ENCODE assay signal across 29 cellular contexts in genomic region chr6:79377047-79377446, GRCh38.
A peak's percentile ranks its signal among the peaks of the same experiment; 100 is the strongest.
DNase-seq lines count a peak whose midpoint lies in the region; FAIRE-seq and TF ChIP-seq lines count a peak whose summit lies in the region.
"Had no signal": no experiment of that assay in that cellular context is flagged by ENCODE, and none has a peak within 500 bp of the region (broad histone marks: within the 10 kb centered on the region; RNA-seq: fewer than 3 reads in every experiment).

No MANE protein-coding gene starts in this region.

- H3K27ac ChIP-seq in astrocyte (ENCODE audit: low read depth, low read length), result no peak overlapping the region
- no peak overlapping the region for H3K27ac ChIP-seq in osteoblast (ENCODE audit: low read depth, low read length)
- H3K27ac ChIP-seq: dorsolateral prefrontal cortex, transverse colon, WERI-Rb-1 had no signal

- H3K9me3 ChIP-seq in astrocyte (ENCODE audit: insufficient read depth, low read depth, low read length), result no peaks in the 10 kb centered on the region
- no peaks in the 10 kb centered on the region for H3K9me3 ChIP-seq in osteoblast (ENCODE audit: low read depth, low read length)
- H3K9me3 ChIP-seq: transverse colon had no signal

- H3K36me3 Mint-ChIP-seq in astrocyte (ENCODE audit: low read depth, unreplicated experiment), result no peaks in the 10 kb centered on the region
- no peaks in the 10 kb centered on the region for H3K36me3 Mint-ChIP-seq in T-helper 2 cell treated with Interferon-gamma antibody and Interleukin-4, amounts not matched to agents 5 μg/mL and 100 μg/mL, for 36 hours (ENCODE audit: low read depth)
- H3K36me3 Mint-ChIP-seq: CD4-positive, alpha-beta memory T cell had no signal

- H3K27me3 ChIP-seq in astrocyte (ENCODE audit: insufficient read depth, low read length) (no peaks in the 10 kb centered on the region), osteoblast (ENCODE audit: insufficient read depth, low read length) (no peaks in the 10 kb centered on the region)
- H3K27me3 ChIP-seq: dorsolateral prefrontal cortex, transverse colon had no signal

- H3K9me3 Mint-ChIP-seq in astrocyte (ENCODE audit: unreplicated experiment), result peaks cover 1% of the 10 kb centered on the region
- no peaks in the 10 kb centered on the region for H3K9me3 Mint-ChIP-seq in T-helper 2 cell treated with Interferon-gamma antibody and Interleukin-4, amounts not matched to agents 5 μg/mL and 100 μg/mL, for 36 hours
- H3K9me3 Mint-ChIP-seq: activated CD4-positive, alpha-beta T cell treated with anti-CD3 and anti-CD28 coated beads, Interleukin-2, amount 10 ng/mL, durations not matched to agents 24 days and 14 days; activated naive CD4-positive, alpha-beta T cell treated with anti-CD3 and anti-CD28 coated beads for 36 hours; activated T-cell treated with anti-CD3 and anti-CD28 coated beads, Interleukin-2, amount 50 U/mL, for 72 hours; CD4-positive, alpha-beta memory T cell; central memory CD8-positive, alpha-beta T cell; neural crest cell had no signal

- H4K20me1 ChIP-seq in astrocyte (ENCODE audit: insufficient read depth, low read length) (no peaks in the 10 kb centered on the region), osteoblast (ENCODE audit: insufficient read depth, low read length) (no peaks in the 10 kb centered on the region)

- intact Hi-C loops in posterior cingulate gyrus (cut with DNase I), result no loop called here

- H3K27ac Mint-ChIP-seq in astrocyte (ENCODE audit: unreplicated experiment), result no peak overlapping the region
- no peak overlapping the region for H3K27ac Mint-ChIP-seq in T-helper 2 cell treated with Interferon-gamma antibody and Interleukin-4, amounts not matched to agents 5 μg/mL and 100 μg/mL, for 36 hours
- H3K27ac Mint-ChIP-seq: activated CD4-positive, alpha-beta T cell treated with anti-CD3 and anti-CD28 coated beads, Interleukin-2, amount 10 ng/mL, durations not matched to agents 24 days and 14 days; activated naive CD4-positive, alpha-beta T cell treated with anti-CD3 and anti-CD28 coated beads for 36 hours; activated T-cell treated with anti-CD3 and anti-CD28 coated beads, Interleukin-2, amount 50 U/mL, for 72 hours; CD4-positive, alpha-beta memory T cell had no signal

- no peak overlapping the region for H3K9ac ChIP-seq in astrocyte (ENCODE audit: low read length)

- no peak overlapping the region for H3K4me3 ChIP-seq in astrocyte (ENCODE audit: insufficient read depth, low read depth, low read length)
- H3K4me3 ChIP-seq in osteoblast (ENCODE audit: insufficient read depth, low read length), result no peak overlapping the region
- H3K4me3 ChIP-seq: dorsolateral prefrontal cortex, lung, transverse colon had no signal

- TF ChIP-seq CTCF in astrocyte (IDR thresholded peaks at IDR 0.05; ENCODE audit: insufficient read depth, low read depth, low read length) (no peak), osteoblast (IDR thresholded peaks at IDR 0.05; ENCODE audit: extremely low read depth, low read depth, low read length) (no peak)

- peaks cover 4% of the 10 kb centered on the region for H3K4me1 ChIP-seq in astrocyte (ENCODE audit: insufficient read depth, low read length)
- peaks cover 4% of the 10 kb centered on the region for H3K4me1 ChIP-seq in osteoblast (ENCODE audit: insufficient read depth, low read length)

- H3K4me2 ChIP-seq in astrocyte (ENCODE audit: low read length), result no peak overlapping the region
- no peak overlapping the region for H3K4me2 ChIP-seq in osteoblast (ENCODE audit: insufficient read depth, low read length)

- no peaks in the 10 kb centered on the region for H3K27me3 Mint-ChIP-seq in astrocyte (ENCODE audit: low read depth, unreplicated experiment)
- peaks cover 4% of the 10 kb centered on the region for H3K27me3 Mint-ChIP-seq in T-helper 2 cell treated with Interferon-gamma antibody and Interleukin-4, amounts not matched to agents 5 μg/mL and 100 μg/mL, for 36 hours (ENCODE audit: low read depth)
- H3K27me3 Mint-ChIP-seq: CD4-positive, alpha-beta memory T cell; central memory CD8-positive, alpha-beta T cell had no signal

- no peak for FAIRE-seq in astrocyte (lab: Jason Lieb, UNC)
- FAIRE-seq: G401.6, GM18507, keratinocyte had no signal

- H2AFZ ChIP-seq in astrocyte (ENCODE audit: low read depth, low read length) (no peak overlapping the region), osteoblast (ENCODE audit: low read length) (no peak overlapping the region)

- H3K4me1 Mint-ChIP-seq in astrocyte (ENCODE audit: low read depth, unreplicated experiment), result peaks cover 6% of the 10 kb centered on the region
- H3K4me1 Mint-ChIP-seq in T-helper 2 cell treated with Interferon-gamma antibody and Interleukin-4, amounts not matched to agents 5 μg/mL and 100 μg/mL, for 36 hours (ENCODE audit: low read depth), result peaks cover 5% of the 10 kb centered on the region
- H3K4me1 Mint-ChIP-seq: CD4-positive, alpha-beta memory T cell; central memory CD8-positive, alpha-beta T cell had no signal

- DNase-seq in HS-5 (ENCODE audit: low read depth), result peak; percentile 11
- peak; percentile 8 for DNase-seq in astrocyte (ENCODE audit: low read depth)
- peak; percentile 47 for DNase-seq in fibroblast of gingiva (ENCODE audit: low read depth)
- DNase-seq in osteoblast (ENCODE audit: insufficient read length, low spot score, missing footprints), result peak; percentile 21
- no peak for DNase-seq in NCI-H226
- DNase-seq in NCI-H1417 treated with DMSO at 0.1 percent for 48 hours (lab: John Stamatoyannopoulos, UW), result no peak
- DNase-seq in T-helper 2 cell treated with Interferon-gamma antibody and Interleukin-4, amounts not matched to agents 5 μg/mL and 100 μg/mL, for 36 hours (ENCODE audit: low spot score), result no peak
- DNase-seq in posterior cingulate gyrus, result no peak
- DNase-seq: activated CD4-positive, alpha-beta T cell treated with anti-CD3 and anti-CD28 coated beads, Interleukin-2, amount 10 ng/mL, durations not matched to agents 24 days and 14 days; activated naive CD4-positive, alpha-beta T cell treated with anti-CD3 and anti-CD28 coated beads for 36 hours; activated T-cell treated with anti-CD3 and anti-CD28 coated beads, Interleukin-2, amount 50 U/mL, for 72 hours; AML-193; CD4-positive, alpha-beta memory T cell; DMS153; dorsolateral prefrontal cortex; GOT3; NCI-H1048; NCI-H187 treated with DMSO at 0.1 percent for 48 hours; NCI-H2227 treated with DMSO at 0.1 percent for 48 hours; NCI-H82; stimulated activated CD4-positive, alpha-beta T cell treated with anti-CD3 and anti-CD28 coated beads, Interleukin-15, amount 100 ng/mL, for 24 hours; transverse colon; WERI-Rb-1 had no signal

- H3K79me2 ChIP-seq in astrocyte (ENCODE audit: insufficient read depth, low read length) (no peaks in the 10 kb centered on the region), osteoblast (ENCODE audit: insufficient read depth, low read length) (no peaks in the 10 kb centered on the region)

- H3K36me3 ChIP-seq in astrocyte (ENCODE audit: insufficient read depth, low read length) (no peaks in the 10 kb centered on the region), osteoblast (ENCODE audit: insufficient read depth, low read length) (no peaks in the 10 kb centered on the region)
- H3K36me3 ChIP-seq: transverse colon, WERI-Rb-1 had no signal

- H3K4me3 Mint-ChIP-seq in astrocyte (ENCODE audit: unreplicated experiment), result no peak overlapping the region
- no peak overlapping the region for H3K4me3 Mint-ChIP-seq in T-helper 2 cell treated with Interferon-gamma antibody and Interleukin-4, amounts not matched to agents 5 μg/mL and 100 μg/mL, for 36 hours
- H3K4me3 Mint-ChIP-seq: activated CD4-positive, alpha-beta T cell treated with anti-CD3 and anti-CD28 coated beads, Interleukin-2, amount 10 ng/mL, durations not matched to agents 24 days and 14 days; activated naive CD4-positive, alpha-beta T cell treated with anti-CD3 and anti-CD28 coated beads for 36 hours; activated T-cell treated with anti-CD3 and anti-CD28 coated beads, Interleukin-2, amount 50 U/mL, for 72 hours; CD4-positive, alpha-beta memory T cell; central memory CD8-positive, alpha-beta T cell; neural crest cell had no signal

Comparison
In these comparisons a context has a peak if more than half of its experiments do, and no peak if none do; other contexts are left out.
1. DNase-seq: peak in HS-5 (single experiment), astrocyte (single experiment), fibroblast of gingiva (single experiment) and osteoblast (single experiment); none in NCI-H226 (single experiment), NCI-H1417 treated with DMSO at 0.1 percent for 48 hours (single experiment), T-helper 2 cell treated with Interferon-gamma antibody and Interleukin-4, amounts not matched to agents 5 μg/mL and 100 μg/mL, for 36 hours (single experiment) and posterior cingulate gyrus (0 of 10).